In genomic region chr1:55712148-55712547, GRCh38 we compare ENCODE assay signal across 27 cellular contexts.
"Had no signal": no experiment of that assay in that cellular context is flagged by ENCODE, and none has a peak within 500 bp of the region (broad histone marks: within the 10 kb centered on the region; RNA-seq: fewer than 3 reads in every experiment).

No MANE protein-coding gene starts in this region.

- H3K9me3 Mint-ChIP-seq: endodermal cell; natural killer cell; stimulated activated naive CD8-positive, alpha-beta T cell treated with anti-CD3 and anti-CD28 coated beads, Interleukin-15, amount 100 ng/mL, for 72 hours; T-helper 2 cell treated with Interferon-gamma antibody and Interleukin-4, amounts not matched to agents 5 μg/mL and 100 μg/mL, for 36 hours had no signal

- H3K27ac Mint-ChIP-seq: activated naive CD8-positive, alpha-beta T cell; activated T-cell treated with anti-CD3 and anti-CD28 coated beads, Interleukin-2, amount 50 U/mL, for 24 hours; activated T-helper 17 cell treated with anti-CD3 and anti-CD28 coated beads, Interleukin-2, amount 50 U/mL, for 72 hours; endodermal cell; natural killer cell; progenitor cell of endocrine pancreas; stimulated activated effector memory CD8-positive, alpha-beta T cell treated with anti-CD3 and anti-CD28 coated beads, Interleukin-12 subunit alpha, Interleukin-12 subunit beta, amount 100 ng/mL, for 72 hours; stimulated activated naive CD8-positive, alpha-beta T cell treated with anti-CD3 and anti-CD28 coated beads, Interleukin-15, amount 100 ng/mL, for 72 hours; T-helper 2 cell treated with Interferon-gamma antibody and Interleukin-4, amounts not matched to agents 5 μg/mL and 100 μg/mL, for 36 hours had no signal

- ATAC-seq: activated T-helper 17 cell treated with anti-CD3 and anti-CD28 coated beads, Interleukin-2, amount 50 U/mL, for 72 hours; foreskin keratinocyte; left lung; natural killer cell; stimulated activated effector memory CD8-positive, alpha-beta T cell treated with anti-CD3 and anti-CD28 coated beads, Interleukin-12 subunit alpha, Interleukin-12 subunit beta, amount 100 ng/mL, for 72 hours; stimulated activated naive CD8-positive, alpha-beta T cell treated with anti-CD3 and anti-CD28 coated beads, Interleukin-15, amount 100 ng/mL, for 72 hours had no signal

- DNase-seq: activated CD4-positive, alpha-beta T cell treated with anti-CD3 and anti-CD28 coated beads for 1 hour; activated CD4-positive, alpha-beta T cell treated with anti-CD3 and anti-CD28 coated beads, Interleukin-2, amount 50 U/mL, for 4 hours; activated CD8-positive, alpha-beta memory T cell treated with anti-CD3 and anti-CD28 coated beads for 24 hours; activated CD8-positive, alpha-beta memory T cell treated with anti-CD3 and anti-CD28 coated beads, Interleukin-2, amount 50 U/mL, for 4 hours; activated naive CD4-positive, alpha-beta T cell; activated T-cell treated with anti-CD3 and anti-CD28 coated beads, Interleukin-2, amount 50 U/mL, for 24 hours; adrenal gland; cerebellar nuclear complex; endodermal cell; foreskin keratinocyte; left lung; midbrain; natural killer cell; stimulated activated CD4-positive, alpha-beta T cell treated with anti-CD3 and anti-CD28 coated beads, Interleukin-12 subunit alpha, Interleukin-12 subunit beta, amount 100 ng/mL, for 4 hours; stimulated activated CD4-positive, alpha-beta T cell treated with anti-CD3 and anti-CD28 coated beads, Interleukin-1b, Interleukin-23, amount 100 ng/mL, for 48 hours; stimulated activated naive CD8-positive, alpha-beta T cell treated with anti-CD3 and anti-CD28 coated beads, Interleukin-15, amount 100 ng/mL, for 72 hours; WERI-Rb-1 had no signal

- H3K36me3 Mint-ChIP-seq: activated naive CD8-positive, alpha-beta T cell; natural killer cell; stimulated activated effector memory CD8-positive, alpha-beta T cell treated with anti-CD3 and anti-CD28 coated beads, Interleukin-12 subunit alpha, Interleukin-12 subunit beta, amount 100 ng/mL, for 72 hours had no signal

- H3K27me3 ChIP-seq: adrenal gland, ascending aorta, foreskin keratinocyte, left lung, tibial nerve, uterus had no signal

- H3K36me3 ChIP-seq: adrenal gland, ascending aorta, left lung, tibial nerve, uterus, WERI-Rb-1 had no signal

- H3K4me1 Mint-ChIP-seq: activated T-helper 17 cell treated with anti-CD3 and anti-CD28 coated beads, Interleukin-2, amount 50 U/mL, for 72 hours; natural killer cell; stimulated activated effector memory CD8-positive, alpha-beta T cell treated with anti-CD3 and anti-CD28 coated beads, Interleukin-12 subunit alpha, Interleukin-12 subunit beta, amount 100 ng/mL, for 72 hours; stimulated activated naive CD8-positive, alpha-beta T cell treated with anti-CD3 and anti-CD28 coated beads, Interleukin-15, amount 100 ng/mL, for 72 hours had no signal

- H3K4me1 ChIP-seq: ascending aorta, foreskin keratinocyte, left lung, uterus had no signal

- H3K4me3 Mint-ChIP-seq: activated naive CD8-positive, alpha-beta T cell; activated T-cell treated with anti-CD3 and anti-CD28 coated beads, Interleukin-2, amount 50 U/mL, for 24 hours; activated T-helper 17 cell treated with anti-CD3 and anti-CD28 coated beads, Interleukin-2, amount 50 U/mL, for 72 hours; endodermal cell; natural killer cell; stimulated activated effector memory CD8-positive, alpha-beta T cell treated with anti-CD3 and anti-CD28 coated beads, Interleukin-12 subunit alpha, Interleukin-12 subunit beta, amount 100 ng/mL, for 72 hours; stimulated activated naive CD8-positive, alpha-beta T cell treated with anti-CD3 and anti-CD28 coated beads, Interleukin-15, amount 100 ng/mL, for 72 hours; T-helper 2 cell treated with Interferon-gamma antibody and Interleukin-4, amounts not matched to agents 5 μg/mL and 100 μg/mL, for 36 hours had no signal

- H3K9me3 ChIP-seq: adrenal gland, ascending aorta, left lung, tibial nerve, uterus had no signal

- H3K4me3 ChIP-seq: adrenal gland, ascending aorta, coronary artery, left lung, lung, tibial nerve, uterus had no signal

- H3K27ac ChIP-seq: adrenal gland, ascending aorta, coronary artery, foreskin keratinocyte, left lung, tibial nerve, WERI-Rb-1 had no signal
